ENCODE assay signal across 1 cellular context in the genomic region with DNA sequence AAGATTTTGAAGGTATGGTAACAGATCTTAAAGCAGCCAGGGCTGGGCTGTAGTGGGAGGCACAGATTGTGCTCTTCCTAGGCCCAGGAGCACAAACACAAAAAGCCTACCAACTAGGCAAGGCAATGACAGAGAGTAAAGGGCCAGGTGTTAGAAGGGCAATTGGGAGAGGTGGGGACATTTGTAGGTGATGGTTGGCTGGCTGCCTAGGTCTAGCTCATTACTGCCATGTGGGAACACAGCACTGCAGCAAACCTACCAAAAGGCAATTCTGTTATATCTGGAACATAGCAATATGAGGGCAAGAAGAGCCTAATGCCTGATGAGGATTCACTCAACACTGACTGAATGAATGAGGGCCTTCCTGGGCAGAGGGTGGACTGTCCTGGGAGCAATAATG.
TF ChIP-seq lines count a peak whose summit lies in the region.

No MANE protein-coding gene starts in this region.

TF ChIP-seq in HepG2, 621 proteins besides CTCF, POLR2A, EP300 and RAD21:
- TF ChIP-seq ZNF512B (CRISPR knock-in tag; IDR thresholded peaks at IDR 0.05; ENCODE audit: borderline replicate concordance) (no peak), ZNF773 (CRISPR knock-in tag; IDR thresholded peaks at IDR 0.05; ENCODE audit: borderline replicate concordance) (no peak), IRF1 (CRISPR knock-in tag; IDR thresholded peaks at IDR 0.05; ENCODE audit: low read depth) (no peak), ZKSCAN8 (CRISPR knock-in tag; IDR thresholded peaks at IDR 0.05; ENCODE audit: borderline replicate concordance) (no peak), HOXA9 (CRISPR knock-in tag; IDR thresholded peaks at IDR 0.05; ENCODE audit: borderline replicate concordance) (no peak), ZNF644 (CRISPR knock-in tag; IDR thresholded peaks at IDR 0.05; ENCODE audit: low read depth) (no peak), NPAS2 (CRISPR knock-in tag; IDR thresholded peaks at IDR 0.05; ENCODE audit: borderline replicate concordance) (no peak), PHF5A (CRISPR knock-in tag; IDR thresholded peaks at IDR 0.05; ENCODE audit: low read depth, unreplicated experiment) (no peak), SP5 (CRISPR knock-in tag; IDR thresholded peaks at IDR 0.05; ENCODE audit: borderline replicate concordance, low read depth) (no peak), TOE1 (CRISPR knock-in tag; IDR thresholded peaks at IDR 0.05) (no peak), ZNF256 (CRISPR knock-in tag; conservative IDR thresholded peaks at IDR 0.05) (no peak), ZNF589 (CRISPR knock-in tag; conservative IDR thresholded peaks at IDR 0.05) (no peak)
